ENCODE assay signal across 12 cellular contexts in the genomic region with DNA sequence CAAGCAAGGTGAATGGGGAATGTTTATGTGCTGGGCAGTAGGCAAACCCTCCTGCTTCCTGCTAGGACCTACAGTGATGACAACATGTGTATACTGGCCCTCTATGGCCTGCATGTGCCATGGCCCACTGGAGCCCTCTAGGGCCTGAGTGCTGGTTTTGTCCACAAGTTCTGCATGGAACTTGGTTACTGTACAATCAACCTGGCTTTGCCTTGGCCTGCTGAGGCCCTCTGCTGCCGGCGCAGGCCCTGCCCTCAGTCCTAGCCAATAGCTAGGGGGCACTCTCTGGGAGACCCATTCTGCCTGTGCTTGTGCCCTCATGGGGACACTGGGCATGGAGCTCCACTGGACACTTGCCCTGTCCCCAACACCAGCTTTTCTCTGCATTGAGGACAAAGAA.
DNase-seq lines count a peak whose midpoint lies in the region; ATAC-seq and TF ChIP-seq lines count a peak whose summit lies in the region.
"Had no signal": no experiment of that assay in that cellular context is flagged by ENCODE, and none has a peak within 500 bp of the region (broad histone marks: within the 10 kb centered on the region; RNA-seq: fewer than 3 reads in every experiment).

No MANE protein-coding gene starts in this region.

- H3K4me2 ChIP-seq in IMR-90 (ENCODE audit: low read depth, low read length), result no peak overlapping the region

- H3K9me1 ChIP-seq in IMR-90 (ENCODE audit: insufficient read depth, low read length), result 0 out of 2 replicates have a peak, but pooled peaks cover 5% of the 10 kb centered on the region

- intact Hi-C loops in IMR-90 (cut with micrococcal nuclease), result no loop called here

- no peaks in the 10 kb centered on the region for H4K20me1 ChIP-seq in IMR-90 (ENCODE audit: insufficient read depth, low read length)

- H3K9me3 ChIP-seq in IMR-90 (ENCODE audit: control insufficient read depth, insufficient read depth, low read length), result no peaks in the 10 kb centered on the region
- H3K9me3 ChIP-seq: spleen had no signal

- 0 out of 2 replicates have a peak overlapping the region, but pooled peaks have one; percentile 43 for H2AK5ac ChIP-seq in IMR-90 (ENCODE audit: low read depth, low read length)

- H3K36me3 ChIP-seq in IMR-90 (ENCODE audit: control insufficient read depth, insufficient read depth, low read length), result no peaks in the 10 kb centered on the region
- H3K36me3 ChIP-seq: spleen had no signal

- no peak overlapping the region for H3K56ac ChIP-seq in IMR-90 (ENCODE audit: extremely low read depth, insufficient read depth, low read length)

- H2AFZ ChIP-seq in IMR-90 (replicated peaks; ENCODE audit: low read length, poor library complexity), result no peak overlapping the region

- no peaks in the 10 kb centered on the region; the same call in 1 of the 2 replicates for H3K4me1 Mint-ChIP-seq in WTC11

- H3K9ac ChIP-seq in IMR-90 (ENCODE audit: low read depth, low read length), result no peak overlapping the region

- H3K27ac ChIP-seq in IMR-90 (ENCODE audit: insufficient read depth, low read length), result no peak overlapping the region
- H3K27ac ChIP-seq: spleen had no signal

- H3K36me3 Mint-ChIP-seq in WTC11, result no peaks in the 10 kb centered on the region
- H3K36me3 Mint-ChIP-seq: activated CD4-positive, alpha-beta memory T cell treated with anti-CD3 and anti-CD28 coated beads for 36 hours had no signal

- H3K4me3 ChIP-seq in IMR-90 (ENCODE audit: insufficient read depth, low read depth, low read length), result no peak overlapping the region
- H3K4me3 ChIP-seq: spleen had no signal

- no peak overlapping the region for H3K27ac Mint-ChIP-seq in WTC11
- H3K27ac Mint-ChIP-seq: activated CD4-positive, alpha-beta memory T cell treated with anti-CD3 and anti-CD28 coated beads for 36 hours had no signal

- no peak overlapping the region for H4K5ac ChIP-seq in IMR-90 (ENCODE audit: low read depth, low read length)

- no peak overlapping the region for H2AK9ac ChIP-seq in IMR-90 (replicated peaks; ENCODE audit: low read depth, low read length, poor library complexity)

- H4K91ac ChIP-seq in IMR-90 (ENCODE audit: insufficient read depth, low read depth, low read length), result no peak overlapping the region

- H3K23ac ChIP-seq in IMR-90 (ENCODE audit: low read depth, low read length), result no peak overlapping the region

- H3K9me3 Mint-ChIP-seq in WTC11, result no peaks in the 10 kb centered on the region
- H3K9me3 Mint-ChIP-seq: activated CD4-positive, alpha-beta memory T cell treated with anti-CD3 and anti-CD28 coated beads for 36 hours had no signal

- no peaks in the 10 kb centered on the region for H3K4me1 ChIP-seq in IMR-90 (ENCODE audit: control insufficient read depth, insufficient read depth, low read length)
- H3K4me1 ChIP-seq: spleen had no signal

- no peak overlapping the region for H2BK5ac ChIP-seq in IMR-90 (ENCODE audit: low read depth, low read length, poor library complexity, severe bottlenecking)

- H3K27me3 Mint-ChIP-seq in WTC11 (ENCODE audit: low read depth), result peaks cover 5% of the 10 kb centered on the region; the same call in 1 of the 2 replicates

- no peak overlapping the region for H4K8ac ChIP-seq in IMR-90 (ENCODE audit: low read depth in 2 of 2, low read length in 2 of 2)

- H2BK120ac ChIP-seq in IMR-90 (ENCODE audit: low read depth, low read length), result no peak overlapping the region

- no peak overlapping the region for H3K4me3 Mint-ChIP-seq in WTC11
- H3K4me3 Mint-ChIP-seq: activated CD4-positive, alpha-beta memory T cell treated with anti-CD3 and anti-CD28 coated beads for 36 hours had no signal

- no peak overlapping the region for H2BK15ac ChIP-seq in IMR-90 (ENCODE audit: low read depth, low read length)

- CTCF ChIA-PET in IMR-90 (lab: Yijun Ruan, JAX), result interaction anchor here (0.5 to 1.6 kb wide), 3 partner anchors 119 to 338 kb away, joined by 3 to 5 read pairs (median 4); no protein-coding TSS in a partner anchor
- CTCF ChIA-PET in WTC11 (lab: Charles Lee), result interaction anchor here (0.9 to 1.7 kb wide), 4 partner anchors 10 to 339 kb away, joined by 3 to 7 read pairs (median 4); no protein-coding TSS in a partner anchor

- 0 out of 2 replicates have a peak, but pooled peaks have one; percentile 19 for TF ChIP-seq RAD21 in IMR-90 (IDR thresholded peaks at IDR 0.05; ENCODE audit: low read length)

- DNase-seq in Daoy (ENCODE audit: low read depth) (peak; percentile 40), IMR-90 (no peak), WTC11 (ENCODE audit: low spot score) (no peak), islet precursor cell (peak; percentile 53), nucleus accumbens (lab: John Stamatoyannopoulos, UW) (no peak), dedifferentiated amniotic fluid mesenchymal stem cell (ENCODE audit: extremely low spot score) (no peak)
- DNase-seq: activated CD4-positive, alpha-beta memory T cell treated with anti-CD3 and anti-CD28 coated beads for 36 hours; amniotic stem cell; COR-L47; NCI-H1105 treated with DMSO at 0.1 percent for 48 hours; spleen had no signal

- dilution Hi-C loops in IMR-90 (cut with HindIII; ENCODE audit: low sequenced_read_pairs, unreplicated experiment), result no loop called here

- no peak overlapping the region for H3K4ac ChIP-seq in IMR-90 (ENCODE audit: low read depth, low read length)

- WGBS in IMR-90 (ENCODE audit: extremely low coverage in 2 of 2, insufficient read length in 1 of 2), 2 experiments, result 79% methylated on average over 2 of the region's 2 CpGs; no CpG with 5 or more reads in 1 of the 2 experiments

- H3K79me1 ChIP-seq in IMR-90 (ENCODE audit: low read depth in 1 of 2, low read length in 2 of 2), result no peaks in the 10 kb centered on the region

- in situ Hi-C loops in IMR-90 (cut with MboI; ENCODE audit: low sequenced_read_pairs), result loop anchor here (10.0 kb wide), 1 partner anchor 492 kb away; no protein-coding TSS in a partner anchor

- POLR2A ChIA-PET in IMR-90 (lab: Charles Lee; ENCODE audit: unreplicated experiment) (no interaction called here), WTC11 (lab: Charles Lee) (no interaction called here)

- H3K14ac ChIP-seq in IMR-90 (replicated peaks; ENCODE audit: low read depth, low read length), result no peak overlapping the region

- ATAC-seq in IMR-90 (ENCODE audit: low read depth), result peak; percentile 17; the same call in 1 of the 2 replicates
- peak; percentile 61 for ATAC-seq in WTC11
- no peak for ATAC-seq in HG02588 (IDR thresholded peaks at IDR 0.05; ENCODE audit: unreplicated experiment)

- peaks cover 17% of the 10 kb centered on the region for H3K27me3 ChIP-seq in IMR-90 (ENCODE audit: control insufficient read depth, insufficient read depth, low read length)

- TF ChIP-seq CTCF in IMR-90 (conservative IDR thresholded peaks at IDR 0.05; ENCODE audit: low read depth, low read length) (peak; percentile 23; the same call in 1 of the 2 replicates), WTC11 (IDR thresholded peaks at IDR 0.05) (no peak)

- no peak overlapping the region for H3K18ac ChIP-seq in IMR-90 (ENCODE audit: low read depth, low read length)

- no peak overlapping the region for H2BK20ac ChIP-seq in IMR-90 (ENCODE audit: low read depth, low read length)

- BruUV-seq in IMR-90 (replicated peaks; lab: Mats Ljungman, UMichigan), result no TSS peak

- TF ChIP-seq POLR2A in IMR-90 (IDR thresholded peaks at IDR 0.05; ENCODE audit: low read depth, low read length), result no peak

TF ChIP-seq in IMR-90, 13 proteins besides CTCF, POLR2A, EP300 and RAD21:
- TF ChIP-seq FOS (IDR thresholded peaks at IDR 0.05; ENCODE audit: low read depth, low read length), result no peak

TF ChIP-seq in WTC11, 78 proteins besides CTCF, POLR2A, EP300 and RAD21:
- TF ChIP-seq ZNF317 (CRISPR knock-in tag; IDR thresholded peaks at IDR 0.05; ENCODE audit: borderline replicate concordance, low read depth) (no peak), MYBL2 (CRISPR knock-in tag; IDR thresholded peaks at IDR 0.05) (no peak)
TF ChIP-seq in WTC11: peak in this region for 0.

Comparison
In these comparisons a context has a peak if more than half of its experiments do, and no peak if none do; other contexts are left out.
1. DNase-seq: peak in Daoy (single experiment) and islet precursor cell (single experiment); none in IMR-90 (single experiment), WTC11 (single experiment), nucleus accumbens (0 of 56) and dedifferentiated amniotic fluid mesenchymal stem cell (single experiment).